8 cellular contexts compared by ENCODE assay signal in genomic region chr22:35352214-35353111, GRCh38. TPM values are rescaled to one million over a fixed set of nuclear protein-coding genes. Genes with fewer than 3 reads are reported as not detected.
DNase-seq lines count a peak whose midpoint lies in the region; ATAC-seq lines count a peak whose summit lies in the region.

No MANE protein-coding gene starts in this region.

- peak overlapping the region; percentile 14 to 61 for H3K27ac ChIP-seq in esophagus (ENCODE audit: low read depth in 2 of 2, low read length in 1 of 2)
- H3K27ac ChIP-seq in neuronal stem cell (replicated peaks; ENCODE audit: low read length) = no peak overlapping the region

- H3K4me3 ChIP-seq in esophagus (ENCODE audit: low read depth in 1 of 2, low read length in 2 of 2) (no peak overlapping the region), neuronal stem cell (ENCODE audit: low read length in 2 of 2) (no peak overlapping the region)

- in situ Hi-C loops in G401 (cut with HindIII; ENCODE audit: low sequenced_read_pairs) = no loop called here

- H3K18ac ChIP-seq in neuronal stem cell (ENCODE audit: low read length) = peak overlapping the region; percentile 91

- H3K4ac ChIP-seq in neuronal stem cell (ENCODE audit: low read length) = peak overlapping the region; percentile 93

- peaks cover 6 to 10% of the 10 kb centered on the region in 2 donors for H3K36me3 ChIP-seq in esophagus (ENCODE audit: control insufficient read depth in 2 of 2, insufficient read depth in 2 of 2, low read length in 1 of 2)
- H3K36me3 ChIP-seq in neuronal stem cell (replicated peaks in 1 of 2; ENCODE audit: control insufficient read depth in 2 of 2, insufficient read depth in 2 of 2, low read length in 2 of 2) = no peaks in the 10 kb centered on the region

- peak overlapping the region; percentile 18 for H2BK12ac ChIP-seq in neuronal stem cell (ENCODE audit: low read length)

- 52 to 56% methylated on average over 16 to 19 of the region's 19 CpGs for WGBS in esophagus, 2 donors
- WGBS in neuronal stem cell (ENCODE audit: extremely low coverage in 2 of 2, insufficient read length in 2 of 2, insufficient replicate concordance in 1 of 2), 2 donors = no CpG with 5 or more reads among the region's 19 CpGs

- H3K4me1 ChIP-seq in esophagus (ENCODE audit: control insufficient read depth in 2 of 2, insufficient read depth in 2 of 2, low read length in 1 of 2) = peaks cover 5 to 9% of the 10 kb centered on the region in 2 donors
- H3K4me1 ChIP-seq in neuronal stem cell (ENCODE audit: control insufficient read depth in 2 of 2, insufficient read depth in 1 of 2, low read depth in 1 of 2, low read length in 2 of 2) = peaks cover 8 to 10% of the 10 kb centered on the region in 2 donors

- H3K27me3 ChIP-seq in esophagus (ENCODE audit: control insufficient read depth in 1 of 2, insufficient read depth in 2 of 2, low read length in 2 of 2) = no peaks in the 10 kb centered on the region
- H3K27me3 ChIP-seq in neuronal stem cell (ENCODE audit: control insufficient read depth in 3 of 3, insufficient read depth in 3 of 3, low read depth in 1 of 3, low read length in 3 of 3) = peaks cover 0 to 5% (median 0%) of the 10 kb centered on the region in 3 experiments

- H3K23ac ChIP-seq in neuronal stem cell (ENCODE audit: low read depth, low read length, poor library complexity) = peak overlapping the region; percentile 68

- H4K91ac ChIP-seq in neuronal stem cell (ENCODE audit: low read depth, low read length, poor library complexity) = no peak overlapping the region

- peak; percentile 63 to 68 for ATAC-seq in activated CD4-positive, CD25-positive, alpha-beta regulatory T cell treated with anti-CD3 and anti-CD28 coated beads, Interleukin-2, amount 50 U/mL, for 24 hours
- no peak for ATAC-seq in HG03095 (IDR thresholded peaks at IDR 0.05; ENCODE audit: unreplicated experiment)

- DNase-seq in G401 (ENCODE audit: low spot score) (peak; percentile 29), HT-29 (ENCODE audit: low spot score) (peak; percentile 42), neuronal stem cell (ENCODE audit: low spot score) (no peak), ureter (ENCODE audit: low spot score) (peak; percentile 72), DMS153 treated with DMSO at 0.1 percent for 48 hours (lab: John Stamatoyannopoulos, UW; ENCODE audit: unreplicated experiment) (no peak)

- H2BK120ac ChIP-seq in neuronal stem cell (ENCODE audit: low read depth, low read length) = no peak overlapping the region

- peak overlapping the region; percentile 38 for H2AFZ ChIP-seq in neuronal stem cell (ENCODE audit: low read length)

- H2AK5ac ChIP-seq in neuronal stem cell (ENCODE audit: low read depth, low read length) = peak overlapping the region; percentile 89

- H2BK5ac ChIP-seq in neuronal stem cell (ENCODE audit: low read length) = peak overlapping the region; percentile 6

- H4K8ac ChIP-seq in neuronal stem cell (ENCODE audit: low read depth, low read length) = peak overlapping the region; percentile 78

- no peak overlapping the region for H3K4me2 ChIP-seq in neuronal stem cell (ENCODE audit: insufficient read depth, low read length, poor library complexity, severe bottlenecking)

- no peaks in the 10 kb centered on the region for H3K79me1 ChIP-seq in neuronal stem cell (ENCODE audit: low read depth, low read length)

- peak overlapping the region; percentile 5 for H3K14ac ChIP-seq in neuronal stem cell (ENCODE audit: low read length)

- H3K9ac ChIP-seq in neuronal stem cell (ENCODE audit: low read depth, low read length, poor library complexity) = no peak overlapping the region

- peak overlapping the region; percentile 95 for H2BK15ac ChIP-seq in neuronal stem cell (ENCODE audit: low read length)

- H3K9me3 ChIP-seq in esophagus (ENCODE audit: control insufficient read depth in 2 of 2, insufficient read depth in 1 of 2, low read depth in 1 of 2, low read length in 1 of 2) (no peaks in the 10 kb centered on the region), neuronal stem cell (replicated peaks in 1 of 2; ENCODE audit: control insufficient read depth in 2 of 2, insufficient read depth in 1 of 2, low read depth in 1 of 2, low read length in 2 of 2) (no peaks in the 10 kb centered on the region)

RNA-seq across cellular contexts. Expression of gene HMOX1, which starts 28.4 kb away (rescaled TPM):
- 63.1 and 71.6 TPM in 2 replicates for total RNA-seq in G401 (2014; rRNA removed; shearing (Covaris generic))
- total RNA-seq in HT-29 (2014; rRNA removed; shearing (Covaris generic)) = 14.9 and 21.6 TPM in 2 replicates
- polyA plus RNA-seq in esophagus = 10 to 100 TPM; 46.6 to 74.0 TPM
- 5.1 TPM for polyA plus RNA-seq in neuronal stem cell (2013, experiment 1 of 2)
- 5.5 TPM for polyA plus RNA-seq in neuronal stem cell (2013, experiment 2 of 2)
- total RNA-seq in ureter = 6.8 TPM

RNA-seq across cellular contexts. Expression of gene MCM5, which starts 47.5 kb away (rescaled TPM):
- 131 and 200 TPM in 2 replicates for total RNA-seq in G401 (2014; rRNA removed; shearing (Covaris generic))
- total RNA-seq in HT-29 (2014; rRNA removed; shearing (Covaris generic)) = 154 and 155 TPM in 2 replicates
- 10 to 100 TPM; 21.4 to 33.8 TPM for polyA plus RNA-seq in esophagus
- polyA plus RNA-seq in neuronal stem cell (2013, experiment 1 of 2) = 43.8 TPM
- 41.6 TPM for polyA plus RNA-seq in neuronal stem cell (2013, experiment 2 of 2)
- 27.9 TPM for total RNA-seq in ureter

RNA-seq across cellular contexts. Expression of gene TOM1, which starts 52.8 kb away (rescaled TPM):
- 43.7 and 47.5 TPM in 2 replicates for total RNA-seq in G401 (2014; rRNA removed; shearing (Covaris generic))
- 32.4 and 34.9 TPM in 2 replicates for total RNA-seq in HT-29 (2014; rRNA removed; shearing (Covaris generic))
- 10 to 100 TPM; 86.4 to 88.0 TPM for polyA plus RNA-seq in esophagus
- 16.6 TPM for polyA plus RNA-seq in neuronal stem cell (2013, experiment 1 of 2)
- 17.0 TPM for polyA plus RNA-seq in neuronal stem cell (2013, experiment 2 of 2)
- 36.9 TPM for total RNA-seq in ureter

Comparison
In these comparisons a context has a peak if more than half of its experiments do, and no peak if none do; other contexts are left out.
1. DNase-seq: peak in G401 (single experiment), HT-29 (single experiment) and ureter (single experiment); none in neuronal stem cell (single experiment) and DMS153 treated with DMSO at 0.1 percent for 48 hours (single experiment).